8 cellular contexts compared by ENCODE assay signal in genomic region chr12:130027798-130028197, GRCh38.
"Had no signal": no experiment of that assay in that cellular context is flagged by ENCODE, and none has a peak within 500 bp of the region (broad histone marks: within the 10 kb centered on the region; RNA-seq: fewer than 3 reads in every experiment).

No MANE protein-coding gene starts in this region.

- H3K4me3 ChIP-seq: GM23248, HAP-1, K562 had no signal

- ATAC-seq: HCT116, K562 had no signal

- H3K9me3 ChIP-seq: HAP-1 had no signal

- DNase-seq: GM23248, GOT3, H7, HFFc6, IMR-90 had no signal

- H3K4me1 ChIP-seq: HAP-1 had no signal

- H3K27ac ChIP-seq: GM23248 had no signal

- H3K36me3 ChIP-seq: HAP-1 had no signal
